10 cellular contexts compared by ENCODE assay signal in genomic region chr9:112069318-112070169, GRCh38.
DNase-seq lines count a peak whose midpoint lies in the region; ATAC-seq and TF ChIP-seq lines count a peak whose summit lies in the region.
"Had no signal": no experiment of that assay in that cellular context is flagged by ENCODE, and none has a peak within 500 bp of the region (broad histone marks: within the 10 kb centered on the region; RNA-seq: fewer than 3 reads in every experiment).

No MANE protein-coding gene starts in this region.

- peaks cover 3% of the 10 kb centered on the region; the same call in 1 of the 2 replicates for H3K9me3 ChIP-seq in IMR-90 (ENCODE audit: control insufficient read depth, insufficient read depth, low read length)
- H3K9me3 ChIP-seq in body of pancreas, result no peaks in the 10 kb centered on the region
- no peaks in the 10 kb centered on the region for H3K9me3 ChIP-seq in psoas muscle

- peak overlapping the region; percentile 95 for H4K91ac ChIP-seq in IMR-90 (ENCODE audit: insufficient read depth, low read depth, low read length)

- intact Hi-C loops in IMR-90 (cut with micrococcal nuclease), result loop anchor here (5.0 to 10.0 kb wide), 4 partner anchors 37 to 435 kb away; partner anchors contain the start of gene DNAJC25
- intact Hi-C loops in body of pancreas (cut with DNase I), result no loop called here
- intact Hi-C loops in psoas muscle (cut with DNase I), result loop anchor here in 1 of 2 donors (5.0 kb wide), 1 partner anchor 112 kb away; no protein-coding TSS in a partner anchor

- BruUV-seq in IMR-90 (replicated peaks; lab: Mats Ljungman, UMichigan), result no TSS peak

- no peak overlapping the region for H3K9ac ChIP-seq in IMR-90 (ENCODE audit: low read depth, low read length)

- no peak overlapping the region for H3K4me2 ChIP-seq in IMR-90 (ENCODE audit: low read depth, low read length)

- no peaks in the 10 kb centered on the region for H3K36me3 ChIP-seq in IMR-90 (ENCODE audit: control insufficient read depth, insufficient read depth, low read length)
- H3K36me3 ChIP-seq in body of pancreas (replicated peaks in 1 of 2; ENCODE audit: insufficient read depth in 1 of 2, low read depth in 2 of 2), result no peaks in the 10 kb centered on the region
- H3K36me3 ChIP-seq in psoas muscle (ENCODE audit: insufficient read depth in 1 of 2, low read depth in 1 of 2), result no peaks in the 10 kb centered on the region

- DNase-seq in IMR-90 (no peak), body of pancreas (peak in 2 of 4 donors; percentile 30 to 69), psoas muscle (no peak), GM03348 (ENCODE audit: low spot score) (no peak), SK-N-DZ (ENCODE audit: low spot score) (no peak), NCI-H2081 (lab: John Stamatoyannopoulos, UW) (no peak), hepatic stellate cell (ENCODE audit: low spot score) (no peak)
- DNase-seq: GDM1, NCI-H524 treated with DMSO at 0.1 percent for 48 hours had no signal

- no peaks in the 10 kb centered on the region for H3K27me3 ChIP-seq in IMR-90 (ENCODE audit: control insufficient read depth, insufficient read depth, low read length)
- H3K27me3 ChIP-seq in body of pancreas, result no peaks in the 10 kb centered on the region
- no peaks in the 10 kb centered on the region for H3K27me3 ChIP-seq in psoas muscle (ENCODE audit: insufficient read depth in 3 of 3, low read length in 2 of 3)

- H3K56ac ChIP-seq in IMR-90 (ENCODE audit: extremely low read depth, insufficient read depth, low read length), result no peak overlapping the region

- peak overlapping the region; percentile 82 for H4K5ac ChIP-seq in IMR-90 (ENCODE audit: low read depth, low read length)

- POLR2A ChIA-PET in IMR-90 (lab: Charles Lee; ENCODE audit: unreplicated experiment), result no interaction called here

- no peaks in the 10 kb centered on the region for H4K20me1 ChIP-seq in IMR-90 (ENCODE audit: insufficient read depth, low read length)

- H3K27ac ChIP-seq in IMR-90 (ENCODE audit: insufficient read depth, low read length) (no peak overlapping the region; the same call in 1 of the 2 replicates), body of pancreas (peak overlapping the region in 3 of 4 donors; percentile 13 to 84 (median 77)), psoas muscle (peak overlapping the region; percentile 23)

- H2AK9ac ChIP-seq in IMR-90 (replicated peaks; ENCODE audit: low read depth, low read length, poor library complexity), result no peak overlapping the region

- no peak for TF ChIP-seq RAD21 in IMR-90 (IDR thresholded peaks at IDR 0.05; ENCODE audit: low read length)

- H2BK15ac ChIP-seq in IMR-90 (ENCODE audit: low read depth, low read length), result peak overlapping the region; percentile 75

- peaks cover 8 to 18% of the 10 kb centered on the region in 2 experiments; a peak in 3 of 4 replicates for H3K79me1 ChIP-seq in IMR-90 (ENCODE audit: low read depth in 1 of 2, low read length in 2 of 2)

- peaks cover 14% of the 10 kb centered on the region for H3K9me1 ChIP-seq in IMR-90 (ENCODE audit: insufficient read depth, low read length)

- dilution Hi-C loops in IMR-90 (cut with HindIII; ENCODE audit: low sequenced_read_pairs, unreplicated experiment), result no loop called here

- peak overlapping the region; percentile 92 for H3K18ac ChIP-seq in IMR-90 (ENCODE audit: low read depth, low read length)

- TF ChIP-seq POLR2A in IMR-90 (IDR thresholded peaks at IDR 0.05; ENCODE audit: low read depth, low read length) (no peak), body of pancreas (IDR thresholded peaks at IDR 0.05) (no peak)

- peaks cover 25% of the 10 kb centered on the region for H3K4me1 ChIP-seq in IMR-90 (ENCODE audit: control insufficient read depth, insufficient read depth, low read length)
- peaks cover 61% of the 10 kb centered on the region for H3K4me1 ChIP-seq in body of pancreas
- peaks cover 19% of the 10 kb centered on the region for H3K4me1 ChIP-seq in psoas muscle

- H3K14ac ChIP-seq in IMR-90 (replicated peaks; ENCODE audit: low read depth, low read length), result peak overlapping the region; percentile 69

- peak overlapping the region; percentile 90 for H2BK120ac ChIP-seq in IMR-90 (ENCODE audit: low read depth, low read length)

- no peak overlapping the region for H2AFZ ChIP-seq in IMR-90 (replicated peaks; ENCODE audit: low read length, poor library complexity)

- H2BK5ac ChIP-seq in IMR-90 (ENCODE audit: low read depth, low read length, poor library complexity, severe bottlenecking), result peak overlapping the region; percentile 57

- peak overlapping the region; percentile 43 to 83 for H4K8ac ChIP-seq in IMR-90 (ENCODE audit: low read depth in 2 of 2, low read length in 2 of 2)

- peak overlapping the region; percentile 94 for H3K4ac ChIP-seq in IMR-90 (ENCODE audit: low read depth, low read length)

- in situ Hi-C loops in IMR-90 (cut with MboI; ENCODE audit: low sequenced_read_pairs), result loop anchor here (5.0 to 10.0 kb wide), 2 partner anchors 125 to 167 kb away; no protein-coding TSS in a partner anchor

- H2AK5ac ChIP-seq in IMR-90 (ENCODE audit: low read depth, low read length), result peak overlapping the region; percentile 98

- TF ChIP-seq CTCF in IMR-90 (conservative IDR thresholded peaks at IDR 0.05; ENCODE audit: low read depth, low read length), result no peak
- no peak for TF ChIP-seq CTCF in body of pancreas (IDR thresholded peaks at IDR 0.05)
- no peak for TF ChIP-seq CTCF in psoas muscle (IDR thresholded peaks at IDR 0.05)

- WGBS in IMR-90 (ENCODE audit: extremely low coverage in 2 of 2, insufficient read length in 1 of 2), 2 experiments, result 100% methylated on average over 2 of the region's 15 CpGs; no CpG with 5 or more reads in 1 of the 2 experiments
- WGBS in body of pancreas, 2 donors, result 75 to 83% methylated on average over 14 to 15 of the region's 15 CpGs
- 72 to 79% (median 75%) methylated on average over 15 of the region's 15 CpGs for WGBS in psoas muscle, 3 donors

- peak overlapping the region; percentile 90 for H2BK20ac ChIP-seq in IMR-90 (ENCODE audit: low read depth, low read length)

- peak; percentile 76 for ATAC-seq in GM18511 (IDR thresholded peaks at IDR 0.05; ENCODE audit: unreplicated experiment)
- no peak for ATAC-seq in IMR-90 (ENCODE audit: low read depth)
- ATAC-seq in body of pancreas, result peak; percentile 40
- peak in 1 of 4 donors; percentile 30 for ATAC-seq in psoas muscle

- H3K23ac ChIP-seq in IMR-90 (ENCODE audit: low read depth, low read length), result no peak overlapping the region

- CTCF ChIA-PET in IMR-90 (lab: Yijun Ruan, JAX), result interaction anchor here (0.6 kb wide), 1 partner anchor 264 kb away, joined by 3 read pairs; the partner anchor contains the start of gene PTBP3

- H3K4me3 ChIP-seq in IMR-90 (ENCODE audit: insufficient read depth, low read depth, low read length), result no peak overlapping the region
- no peak overlapping the region for H3K4me3 ChIP-seq in body of pancreas
- no peak overlapping the region for H3K4me3 ChIP-seq in psoas muscle

TF ChIP-seq in IMR-90, 13 proteins besides CTCF, POLR2A, EP300 and RAD21:
- TF ChIP-seq ELK1 (IDR thresholded peaks at IDR 0.05; ENCODE audit: borderline replicate concordance, low read depth, low read length), result no peak
- no peak for TF ChIP-seq MXI1 (IDR thresholded peaks at IDR 0.05; ENCODE audit: borderline replicate concordance, low read depth, low read length)
- no peak for TF ChIP-seq RFX5 (IDR thresholded peaks at IDR 0.05; ENCODE audit: low read depth, low read length)
- TF ChIP-seq SMC3 (IDR thresholded peaks at IDR 0.05; ENCODE audit: low read depth, low read length), result no peak
- TF ChIP-seq MAFK (IDR thresholded peaks at IDR 0.05; ENCODE audit: low read depth, low read length), result no peak
- no peak for TF ChIP-seq CHD1 (IDR thresholded peaks at IDR 0.05; ENCODE audit: low read depth, low read length)
- no peak for TF ChIP-seq MAZ (IDR thresholded peaks at IDR 0.05; ENCODE audit: borderline replicate concordance, low read depth, low read length)
- no peak for TF ChIP-seq BHLHE40 (IDR thresholded peaks at IDR 0.05; ENCODE audit: low read depth, low read length)
- TF ChIP-seq FOS (IDR thresholded peaks at IDR 0.05; ENCODE audit: low read depth, low read length), result no peak
- TF ChIP-seq USF2 (IDR thresholded peaks at IDR 0.05; ENCODE audit: low read depth, low read length), result no peak
- TF ChIP-seq NFE2L2 (IDR thresholded peaks at IDR 0.05; ENCODE audit: low read depth, low read length), result no peak
- no peak for TF ChIP-seq CEBPB (IDR thresholded peaks at IDR 0.05; ENCODE audit: low read depth, low read length)
- TF ChIP-seq RCOR1 (IDR thresholded peaks at IDR 0.05; ENCODE audit: insufficient replicate concordance, low read length), result no peak
